In the genomic region with DNA sequence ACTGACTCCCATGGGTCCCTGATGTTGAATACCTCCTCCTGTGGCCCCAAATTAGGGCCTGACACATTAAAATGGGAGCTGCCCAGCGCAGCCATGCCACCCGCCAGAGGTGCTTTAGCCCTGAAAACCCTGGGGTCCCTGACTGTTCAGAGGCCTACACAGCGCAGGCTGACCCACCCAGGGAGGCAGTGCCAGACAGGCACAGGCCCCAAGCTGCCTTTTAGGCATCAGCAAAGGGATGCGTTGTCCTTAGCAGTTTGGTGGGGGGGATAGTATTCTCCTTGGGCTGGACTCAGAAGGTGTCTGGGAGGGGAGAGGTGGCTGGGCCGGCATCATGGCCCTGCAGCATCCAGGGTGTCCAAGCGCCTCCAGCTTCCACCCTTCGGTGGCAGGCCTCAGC, we compare ENCODE assay signal across 12 cellular contexts. TPM values are rescaled to one million over a fixed set of nuclear protein-coding genes. Genes with fewer than 3 reads are reported as not detected.
DNase-seq lines count a peak whose midpoint lies in the region; ATAC-seq and TF ChIP-seq lines count a peak whose summit lies in the region.
"Had no signal": no experiment of that assay in that cellular context is flagged by ENCODE, and none has a peak within 500 bp of the region (broad histone marks: within the 10 kb centered on the region; RNA-seq: fewer than 3 reads in every experiment).

No MANE protein-coding gene starts in this region.

- H3K36me3 ChIP-seq in mesendoderm (ENCODE audit: control insufficient read depth, insufficient read depth, low read length), result no peaks in the 10 kb centered on the region

- H3K79me2 ChIP-seq in mesendoderm (ENCODE audit: control insufficient read depth, insufficient read depth, low read length), result no peaks in the 10 kb centered on the region

- no peak overlapping the region for H2BK120ac ChIP-seq in mesendoderm (ENCODE audit: low read depth, low read length)

- no peak overlapping the region for H3K4me2 ChIP-seq in mesendoderm (ENCODE audit: low read length)

- H3K4me1 Mint-ChIP-seq in activated T-cell treated with anti-CD3 and anti-CD28 coated beads, Interleukin-2, amount 50 U/mL, for 72 hours (ENCODE audit: low read depth), result peaks cover 16% of the 10 kb centered on the region
- H3K4me1 Mint-ChIP-seq in type B pancreatic cell (ENCODE audit: unreplicated experiment), result peaks cover 31% of the 10 kb centered on the region

- H3K27ac ChIP-seq in mesendoderm (ENCODE audit: low read depth, low read length), result no peak overlapping the region

- H3K27me3 ChIP-seq in mesendoderm (ENCODE audit: insufficient read depth, low read length, poor library complexity), result no peaks in the 10 kb centered on the region

- no peak overlapping the region for H2AK5ac ChIP-seq in mesendoderm (ENCODE audit: low read length)

- H3K4me3 ChIP-seq in astrocyte of the cerebellum (ENCODE audit: low read depth, low read length), result peak overlapping the region; percentile 49
- H3K4me3 ChIP-seq in mesendoderm (ENCODE audit: low read length), result no peak overlapping the region

- no peaks in the 10 kb centered on the region for H3K9me3 Mint-ChIP-seq in activated T-cell treated with anti-CD3 and anti-CD28 coated beads, Interleukin-2, amount 50 U/mL, for 72 hours
- H3K9me3 Mint-ChIP-seq in type B pancreatic cell, result no peaks in the 10 kb centered on the region

- H3K56ac ChIP-seq in mesendoderm (ENCODE audit: low read length), result peak overlapping the region; percentile 22

- WGBS in mesendoderm (ENCODE audit: extremely low coverage, insufficient coverage, low lambda C conversion rate), result no CpG with 5 or more reads among the region's 7 CpGs

- TF ChIP-seq CTCF in astrocyte of the cerebellum (IDR thresholded peaks at IDR 0.05; ENCODE audit: low read depth, low read length, missing control alignments) (no peak), type B pancreatic cell (conservative IDR thresholded peaks at IDR 0.05) (no peak)

- peaks cover 3 to 9% of the 10 kb centered on the region in 2 donors for H3K36me3 Mint-ChIP-seq in activated T-cell treated with anti-CD3 and anti-CD28 coated beads, Interleukin-2, amount 50 U/mL, for 72 hours (ENCODE audit: insufficient read depth in 2 of 2)
- H3K36me3 Mint-ChIP-seq in type B pancreatic cell, result peaks cover 13% of the 10 kb centered on the region

- no peak overlapping the region for H3K4ac ChIP-seq in mesendoderm (ENCODE audit: low read depth, low read length)

- H2BK5ac ChIP-seq in mesendoderm (ENCODE audit: low read length), result no peak overlapping the region

- no peak overlapping the region for H3K23ac ChIP-seq in mesendoderm (ENCODE audit: low read length)

- H3K27ac Mint-ChIP-seq in activated T-cell treated with anti-CD3 and anti-CD28 coated beads, Interleukin-2, amount 50 U/mL, for 72 hours, result no peak overlapping the region
- H3K27ac Mint-ChIP-seq in type B pancreatic cell, result no peak overlapping the region

- H4K5ac ChIP-seq in mesendoderm (ENCODE audit: low read length), result no peak overlapping the region

- peak overlapping the region; percentile 29 for H3K9ac ChIP-seq in mesendoderm (ENCODE audit: low read length)

- no peak for ATAC-seq in activated T-cell treated with anti-CD3 and anti-CD28 coated beads, Interleukin-2, amount 50 U/mL, for 72 hours (replicated peaks in 1 of 2)

- peak overlapping the region; percentile 52 to 61 for H3K4me3 Mint-ChIP-seq in activated T-cell treated with anti-CD3 and anti-CD28 coated beads, Interleukin-2, amount 50 U/mL, for 72 hours
- peak overlapping the region; percentile 80 for H3K4me3 Mint-ChIP-seq in type B pancreatic cell

- no peak overlapping the region for H3K18ac ChIP-seq in mesendoderm (ENCODE audit: low read length)

- in situ Hi-C loops in astrocyte of the cerebellum (cut with HindIII; ENCODE audit: low sequenced_read_pairs), result loop anchor here (10.0 kb wide), 1 partner anchor 184 kb away; no protein-coding TSS in a partner anchor

- H3K79me1 ChIP-seq in mesendoderm (ENCODE audit: low read length), result no peaks in the 10 kb centered on the region

- no peaks in the 10 kb centered on the region for H3K4me1 ChIP-seq in mesendoderm (ENCODE audit: control insufficient read depth, low read depth, low read length)

- H2BK15ac ChIP-seq in mesendoderm (replicated peaks; ENCODE audit: low read depth), result no peak overlapping the region

- no peaks in the 10 kb centered on the region for H3K27me3 Mint-ChIP-seq in activated T-cell treated with anti-CD3 and anti-CD28 coated beads, Interleukin-2, amount 50 U/mL, for 72 hours (ENCODE audit: low read depth)
- peaks cover 3% of the 10 kb centered on the region for H3K27me3 Mint-ChIP-seq in type B pancreatic cell

- no peak for DNase-seq in activated T-cell treated with anti-CD3 and anti-CD28 coated beads, Interleukin-2, amount 50 U/mL, for 72 hours
- no peak for DNase-seq in activated T-cell treated with anti-CD3 and anti-CD28 coated beads, Interleukin-2, amount 50 U/mL, for 1 hour
- DNase-seq in astrocyte of the cerebellum (ENCODE audit: low read depth), result no peak
- no peak for DNase-seq in mesendoderm
- DNase-seq in type B pancreatic cell (ENCODE audit: extremely low spot score, unreplicated experiment), result no peak
- DNase-seq in OCI-M1 (lab: John Stamatoyannopoulos, UW), result no peak
- DNase-seq in head of caudate nucleus, result no peak
- DNase-seq in HUDEP-2 (lab: John Stamatoyannopoulos, UW; ENCODE audit: unreplicated experiment in 76 of 76), result no peak
- DNase-seq: effector memory CD4-positive, alpha-beta T cell; NCI-H774; stimulated activated CD4-positive, alpha-beta T cell treated with anti-CD3 and anti-CD28 coated beads, Interleukin-2, amount 100 ng/mL, for 24 hours; T1000 had no signal

- intact Hi-C loops in head of caudate nucleus (cut with DNase I), result no loop called here

- no peak overlapping the region for H4K8ac ChIP-seq in mesendoderm (ENCODE audit: low read depth, low read length)

RNA-seq across cellular contexts. Expression of gene RAPGEFL1, which starts 1.4 kb away (rescaled TPM):
- 1 to 10 TPM; 3.0 to 6.6 TPM for total RNA-seq in activated T-cell treated with anti-CD3 and anti-CD28 coated beads, Interleukin-2, amount 50 U/mL, for 72 hours
- 5.5 TPM for polyA plus RNA-seq in mesendoderm (2013, experiment 1 of 2)
- polyA plus RNA-seq in mesendoderm (2013, experiment 2 of 2), result 5.6 TPM
- 9.9 and 18.6 TPM in 2 replicates for total RNA-seq in type B pancreatic cell (ENCODE audit: low replicate concordance)

RNA-seq across cellular contexts. Expression of gene CASC3, which starts 38.3 kb away (rescaled TPM):
- 100 to 1,000 TPM; 106 to 144 TPM for total RNA-seq in activated T-cell treated with anti-CD3 and anti-CD28 coated beads, Interleukin-2, amount 50 U/mL, for 72 hours
- 77.1 TPM for polyA plus RNA-seq in mesendoderm (2013, experiment 1 of 2)
- polyA plus RNA-seq in mesendoderm (2013, experiment 2 of 2), result 77.4 TPM
- 63.0 and 101 TPM in 2 replicates for total RNA-seq in type B pancreatic cell (ENCODE audit: low replicate concordance)

RNA-seq across cellular contexts. Expression of gene WIPF2, which starts 40.4 kb away (rescaled TPM):
- 10 to 100 TPM; 31.5 to 35.5 TPM for total RNA-seq in activated T-cell treated with anti-CD3 and anti-CD28 coated beads, Interleukin-2, amount 50 U/mL, for 72 hours
- 16.5 TPM for polyA plus RNA-seq in mesendoderm (2013, experiment 1 of 2)
- 17.5 TPM for polyA plus RNA-seq in mesendoderm (2013, experiment 2 of 2)
- 27.2 and 35.3 TPM in 2 replicates for total RNA-seq in type B pancreatic cell (ENCODE audit: low replicate concordance)

RNA-seq across cellular contexts. Expression of gene MSL1, which starts 56.9 kb away (rescaled TPM):
- 100 to 1,000 TPM; 115 to 121 TPM for total RNA-seq in activated T-cell treated with anti-CD3 and anti-CD28 coated beads, Interleukin-2, amount 50 U/mL, for 72 hours
- polyA plus RNA-seq in mesendoderm (2013, experiment 1 of 2), result 40.3 TPM
- polyA plus RNA-seq in mesendoderm (2013, experiment 2 of 2), result 40.9 TPM
- 86.3 and 128 TPM in 2 replicates for total RNA-seq in type B pancreatic cell (ENCODE audit: low replicate concordance)
